Comparison of ENCODE assay signal across 18 cellular contexts in genomic region chr17:35932576-35932975, GRCh38. TPM values are rescaled to one million over a fixed set of nuclear protein-coding genes. Genes with fewer than 3 reads are reported as not detected.
"Had no signal": no experiment of that assay in that cellular context is flagged by ENCODE, and none has a peak within 500 bp of the region (broad histone marks: within the 10 kb centered on the region; RNA-seq: fewer than 3 reads in every experiment).

No MANE protein-coding gene starts in this region.

- H3K4me3 ChIP-seq: ascending aorta, right atrium auricular region, tibial artery, uterus had no signal

- H3K36me3 ChIP-seq: ascending aorta, right atrium auricular region, tibial artery, uterus had no signal

- FAIRE-seq: islet of Langerhans, small intestine had no signal

- H3K9me3 Mint-ChIP-seq: activated CD4-positive, alpha-beta memory T cell treated with anti-CD3 and anti-CD28 coated beads for 36 hours; activated naive CD8-positive, alpha-beta T cell treated with anti-CD3 and anti-CD28 coated beads, Interleukin-2, amount 10 ng/mL, durations not matched to agents 7 days and 5 days; activated T-cell treated with anti-CD3 and anti-CD28 coated beads, Interleukin-2, amount 50 U/mL, for 72 hours; neural crest cell had no signal

- ATAC-seq: activated T-cell treated with anti-CD3 and anti-CD28 coated beads, Interleukin-2, amount 50 U/mL, for 72 hours had no signal

- H3K27ac ChIP-seq: ascending aorta, right atrium auricular region, tibial artery, uterus, VCaP had no signal

- H3K4me3 Mint-ChIP-seq: activated CD4-positive, alpha-beta memory T cell treated with anti-CD3 and anti-CD28 coated beads for 36 hours; activated naive CD8-positive, alpha-beta T cell treated with anti-CD3 and anti-CD28 coated beads, Interleukin-2, amount 10 ng/mL, durations not matched to agents 7 days and 5 days; activated T-cell treated with anti-CD3 and anti-CD28 coated beads, Interleukin-2, amount 50 U/mL, for 72 hours; neural crest cell had no signal

- DNase-seq: activated CD4-positive, alpha-beta memory T cell treated with anti-CD3 and anti-CD28 coated beads for 36 hours; activated naive CD8-positive, alpha-beta T cell treated with anti-CD3 and anti-CD28 coated beads, Interleukin-2, amount 10 ng/mL, durations not matched to agents 7 days and 5 days; activated T-cell treated with anti-CD3 and anti-CD28 coated beads, Interleukin-2, amount 50 U/mL, for 72 hours; erythroblast; foreskin fibroblast; posterior cingulate gyrus; small intestine; T-helper 1 cell; tibial artery had no signal

- H3K27me3 ChIP-seq: ascending aorta, right atrium auricular region, tibial artery, uterus had no signal

- H3K9me3 ChIP-seq: ascending aorta, right atrium auricular region, tibial artery, uterus had no signal

- H3K27ac Mint-ChIP-seq: activated CD4-positive, alpha-beta memory T cell treated with anti-CD3 and anti-CD28 coated beads for 36 hours; activated naive CD8-positive, alpha-beta T cell treated with anti-CD3 and anti-CD28 coated beads, Interleukin-2, amount 10 ng/mL, durations not matched to agents 7 days and 5 days; activated T-cell treated with anti-CD3 and anti-CD28 coated beads, Interleukin-2, amount 50 U/mL, for 72 hours had no signal

- H3K36me3 Mint-ChIP-seq: activated CD4-positive, alpha-beta memory T cell treated with anti-CD3 and anti-CD28 coated beads for 36 hours had no signal

RNA-seq across cellular contexts. Expression of gene RDM1, which starts 2.0 kb away (rescaled TPM):
- total RNA-seq: ascending aorta, mesenteric fat pad, right atrium auricular region had no signal

RNA-seq across cellular contexts. Expression of gene LYZL6, which starts 10.9 kb away (rescaled TPM):
- total RNA-seq: activated CD4-positive, alpha-beta memory T cell treated with anti-CD3 and anti-CD28 coated beads for 36 hours; activated naive CD8-positive, alpha-beta T cell treated with anti-CD3 and anti-CD28 coated beads, Interleukin-2, amount 10 ng/mL, durations not matched to agents 7 days and 5 days; activated T-cell treated with anti-CD3 and anti-CD28 coated beads, Interleukin-2, amount 50 U/mL, for 72 hours; ascending aorta; dermis blood vessel endothelial cell; liver; mesenteric fat pad; neural crest cell; right atrium auricular region; uterus had no signal
- polyA plus RNA-seq: liver, small intestine had no signal

RNA-seq across cellular contexts. Expression of gene CCL16, which starts 48.7 kb away (rescaled TPM):
- total RNA-seq: activated CD4-positive, alpha-beta memory T cell treated with anti-CD3 and anti-CD28 coated beads for 36 hours; activated naive CD8-positive, alpha-beta T cell treated with anti-CD3 and anti-CD28 coated beads, Interleukin-2, amount 10 ng/mL, durations not matched to agents 7 days and 5 days; activated T-cell treated with anti-CD3 and anti-CD28 coated beads, Interleukin-2, amount 50 U/mL, for 72 hours; ascending aorta; mesenteric fat pad; neural crest cell; right atrium auricular region had no signal

RNA-seq across cellular contexts. Expression of gene CCL5, which starts 52.4 kb away (rescaled TPM):
- total RNA-seq: neural crest cell had no signal

RNA-seq across cellular contexts. Expression of gene CCL14, which starts 54.0 kb away (rescaled TPM):
- total RNA-seq: activated CD4-positive, alpha-beta memory T cell treated with anti-CD3 and anti-CD28 coated beads for 36 hours; activated naive CD8-positive, alpha-beta T cell treated with anti-CD3 and anti-CD28 coated beads, Interleukin-2, amount 10 ng/mL, durations not matched to agents 7 days and 5 days; activated T-cell treated with anti-CD3 and anti-CD28 coated beads, Interleukin-2, amount 50 U/mL, for 72 hours; neural crest cell had no signal
